Comparison of ENCODE assay signal across 1 cellular context in genomic region chr4:17511041-17511949, GRCh38.
TF ChIP-seq lines count a peak whose summit lies in the region.

No MANE protein-coding gene starts in this region.

TF ChIP-seq in K562, 482 proteins besides CTCF, POLR2A, EP300 and RAD21 (continued from another document and continues in another):
- TF ChIP-seq CEBPZ (IDR thresholded peaks at IDR 0.05; ENCODE audit: borderline replicate concordance, low read depth, low read length) (no peak), MAX (CRISPR knock-in tag; IDR thresholded peaks at IDR 0.05) (peak; percentile 83), PHF21A (IDR thresholded peaks at IDR 0.05; ENCODE audit: borderline replicate concordance, low read depth) (no peak), KDM1A (IDR thresholded peaks at IDR 0.05) (no peak), TBL1XR1 (IDR thresholded peaks at IDR 0.05; ENCODE audit: low read length in 2 of 2) (no peak), MTA3 (IDR thresholded peaks at IDR 0.05; ENCODE audit: borderline replicate concordance) (no peak), FOXA3 (CRISPR knock-in tag; conservative IDR thresholded peaks at IDR 0.05 in 1 of 2, IDR thresholded peaks at IDR 0.05 in 1 of 2) (no peak), CBFA2T2 (conservative IDR thresholded peaks at IDR 0.05) (no peak), RBM14 (IDR thresholded peaks at IDR 0.05; ENCODE audit: borderline replicate concordance, insufficient read depth, low read depth, low read length) (no peak), TRIM28 (IDR thresholded peaks at IDR 0.05) (no peak), TEAD1 (CRISPR knock-in tag; IDR thresholded peaks at IDR 0.05) (no peak), RHOXF2B (CRISPR knock-in tag; conservative IDR thresholded peaks at IDR 0.05) (no peak), POLR3G (IDR thresholded peaks at IDR 0.05; ENCODE audit: extremely low read depth, insufficient read length, insufficient replicate concordance) (no peak), ZNF41 (CRISPR knock-in tag; conservative IDR thresholded peaks at IDR 0.05) (no peak), KDM4B (IDR thresholded peaks at IDR 0.05; ENCODE audit: borderline replicate concordance in 2 of 2, low read depth in 1 of 2) (no peak), ZNF134 (CRISPR knock-in tag; conservative IDR thresholded peaks at IDR 0.05) (no peak), DACH1 (IDR thresholded peaks at IDR 0.05; ENCODE audit: partially characterized antibody) (no peak), NFIC (IDR thresholded peaks at IDR 0.05) (0 out of 2 replicates have a peak, but pooled peaks have one; percentile 8), POLR2B (IDR thresholded peaks at IDR 0.05; ENCODE audit: low read depth, partially characterized antibody) (no peak), FIP1L1 (IDR thresholded peaks at IDR 0.05; ENCODE audit: low read depth, low read length, poor library complexity, severe bottlenecking) (no peak), BRD9 (IDR thresholded peaks at IDR 0.05; ENCODE audit: low read depth, partially characterized antibody) (no peak), MAFF (IDR thresholded peaks at IDR 0.05; ENCODE audit: low read length) (no peak), NR1H2 (CRISPR knock-in tag; IDR thresholded peaks at IDR 0.05) (no peak), ZNF395 (CRISPR knock-in tag; IDR thresholded peaks at IDR 0.05) (no peak), CHD1 (IDR thresholded peaks at IDR 0.05; ENCODE audit: low read length) (no peak), NR2C2 (CRISPR knock-in tag; IDR thresholded peaks at IDR 0.05) (no peak), NR2C2 (tag; IDR thresholded peaks at IDR 0.05) (peak; percentile 32; the same call in 1 of the 2 replicates), ZNF146 (CRISPR knock-in tag; IDR thresholded peaks at IDR 0.05; ENCODE audit: unreplicated experiment) (no peak), ZNF785 (CRISPR knock-in tag; IDR thresholded peaks at IDR 0.05) (no peak), ZBTB17 (CRISPR knock-in tag; IDR thresholded peaks at IDR 0.05) (no peak), ZNF696 (CRISPR knock-in tag; conservative IDR thresholded peaks at IDR 0.05) (no peak), CBX1 (IDR thresholded peaks at IDR 0.05; ENCODE audit: low read depth) (no peak), THRB (CRISPR knock-in tag; conservative IDR thresholded peaks at IDR 0.05) (no peak), GTF2F1 (IDR thresholded peaks at IDR 0.05; ENCODE audit: low read depth, low read length) (no peak), SRSF7 (optimal IDR thresholded peaks at IDR 0.05; ENCODE audit: low read depth, low read length) (no peak)
- TF ChIP-seq, protein P1, sequence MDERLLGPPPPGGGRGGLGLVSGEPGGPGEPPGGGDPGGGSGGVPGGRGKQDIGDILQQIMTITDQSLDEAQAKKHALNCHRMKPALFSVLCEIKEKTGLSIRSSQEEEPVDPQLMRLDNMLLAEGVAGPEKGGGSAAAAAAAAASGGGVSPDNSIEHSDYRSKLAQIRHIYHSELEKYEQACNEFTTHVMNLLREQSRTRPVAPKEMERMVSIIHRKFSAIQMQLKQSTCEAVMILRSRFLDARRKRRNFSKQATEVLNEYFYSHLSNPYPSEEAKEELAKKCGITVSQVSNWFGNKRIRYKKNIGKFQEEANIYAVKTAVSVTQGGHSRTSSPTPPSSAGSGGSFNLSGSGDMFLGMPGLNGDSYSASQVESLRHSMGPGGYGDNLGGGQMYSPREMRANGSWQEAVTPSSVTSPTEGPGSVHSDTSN (CRISPR knock-in tag; IDR thresholded peaks at IDR 0.05; ENCODE audit: low read depth): no peak
- TF ChIP-seq, protein P1 (tag; conservative IDR thresholded peaks at IDR 0.05; ENCODE audit: low read depth): no peak
- TF ChIP-seq, protein P2, sequence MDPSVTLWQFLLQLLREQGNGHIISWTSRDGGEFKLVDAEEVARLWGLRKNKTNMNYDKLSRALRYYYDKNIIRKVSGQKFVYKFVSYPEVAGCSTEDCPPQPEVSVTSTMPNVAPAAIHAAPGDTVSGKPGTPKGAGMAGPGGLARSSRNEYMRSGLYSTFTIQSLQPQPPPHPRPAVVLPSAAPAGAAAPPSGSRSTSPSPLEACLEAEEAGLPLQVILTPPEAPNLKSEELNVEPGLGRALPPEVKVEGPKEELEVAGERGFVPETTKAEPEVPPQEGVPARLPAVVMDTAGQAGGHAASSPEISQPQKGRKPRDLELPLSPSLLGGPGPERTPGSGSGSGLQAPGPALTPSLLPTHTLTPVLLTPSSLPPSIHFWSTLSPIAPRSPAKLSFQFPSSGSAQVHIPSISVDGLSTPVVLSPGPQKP (CRISPR knock-in tag; IDR thresholded peaks at IDR 0.05): no peak
- TF ChIP-seq, protein P3, sequence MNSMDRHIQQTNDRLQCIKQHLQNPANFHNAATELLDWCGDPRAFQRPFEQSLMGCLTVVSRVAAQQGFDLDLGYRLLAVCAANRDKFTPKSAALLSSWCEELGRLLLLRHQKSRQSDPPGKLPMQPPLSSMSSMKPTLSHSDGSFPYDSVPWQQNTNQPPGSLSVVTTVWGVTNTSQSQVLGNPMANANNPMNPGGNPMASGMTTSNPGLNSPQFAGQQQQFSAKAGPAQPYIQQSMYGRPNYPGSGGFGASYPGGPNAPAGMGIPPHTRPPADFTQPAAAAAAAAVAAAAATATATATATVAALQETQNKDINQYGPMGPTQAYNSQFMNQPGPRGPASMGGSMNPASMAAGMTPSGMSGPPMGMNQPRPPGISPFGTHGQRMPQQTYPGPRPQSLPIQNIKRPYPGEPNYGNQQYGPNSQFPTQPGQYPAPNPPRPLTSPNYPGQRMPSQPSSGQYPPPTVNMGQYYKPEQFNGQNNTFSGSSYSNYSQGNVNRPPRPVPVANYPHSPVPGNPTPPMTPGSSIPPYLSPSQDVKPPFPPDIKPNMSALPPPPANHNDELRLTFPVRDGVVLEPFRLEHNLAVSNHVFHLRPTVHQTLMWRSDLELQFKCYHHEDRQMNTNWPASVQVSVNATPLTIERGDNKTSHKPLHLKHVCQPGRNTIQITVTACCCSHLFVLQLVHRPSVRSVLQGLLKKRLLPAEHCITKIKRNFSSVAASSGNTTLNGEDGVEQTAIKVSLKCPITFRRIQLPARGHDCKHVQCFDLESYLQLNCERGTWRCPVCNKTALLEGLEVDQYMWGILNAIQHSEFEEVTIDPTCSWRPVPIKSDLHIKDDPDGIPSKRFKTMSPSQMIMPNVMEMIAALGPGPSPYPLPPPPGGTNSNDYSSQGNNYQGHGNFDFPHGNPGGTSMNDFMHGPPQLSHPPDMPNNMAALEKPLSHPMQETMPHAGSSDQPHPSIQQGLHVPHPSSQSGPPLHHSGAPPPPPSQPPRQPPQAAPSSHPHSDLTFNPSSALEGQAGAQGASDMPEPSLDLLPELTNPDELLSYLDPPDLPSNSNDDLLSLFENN (IDR thresholded peaks at IDR 0.05; ENCODE audit: low read depth in 2 of 2, low read length in 2 of 2): no peak
- TF ChIP-seq, protein P4, sequence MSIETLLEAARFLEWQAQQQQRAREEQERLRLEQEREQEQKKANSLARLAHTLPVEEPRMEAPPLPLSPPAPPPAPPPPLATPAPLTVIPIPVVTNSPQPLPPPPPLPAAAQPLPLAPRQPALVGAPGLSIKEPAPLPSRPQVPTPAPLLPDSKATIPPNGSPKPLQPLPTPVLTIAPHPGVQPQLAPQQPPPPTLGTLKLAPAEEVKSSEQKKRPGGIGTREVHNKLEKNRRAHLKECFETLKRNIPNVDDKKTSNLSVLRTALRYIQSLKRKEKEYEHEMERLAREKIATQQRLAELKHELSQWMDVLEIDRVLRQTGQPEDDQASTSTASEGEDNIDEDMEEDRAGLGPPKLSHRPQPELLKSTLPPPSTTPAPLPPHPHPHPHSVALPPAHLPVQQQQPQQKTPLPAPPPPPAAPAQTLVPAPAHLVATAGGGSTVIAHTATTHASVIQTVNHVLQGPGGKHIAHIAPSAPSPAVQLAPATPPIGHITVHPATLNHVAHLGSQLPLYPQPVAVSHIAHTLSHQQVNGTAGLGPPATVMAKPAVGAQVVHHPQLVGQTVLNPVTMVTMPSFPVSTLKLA (conservative IDR thresholded peaks at IDR 0.05): peak; percentile 71 to 82
- TF ChIP-seq, protein P5, sequence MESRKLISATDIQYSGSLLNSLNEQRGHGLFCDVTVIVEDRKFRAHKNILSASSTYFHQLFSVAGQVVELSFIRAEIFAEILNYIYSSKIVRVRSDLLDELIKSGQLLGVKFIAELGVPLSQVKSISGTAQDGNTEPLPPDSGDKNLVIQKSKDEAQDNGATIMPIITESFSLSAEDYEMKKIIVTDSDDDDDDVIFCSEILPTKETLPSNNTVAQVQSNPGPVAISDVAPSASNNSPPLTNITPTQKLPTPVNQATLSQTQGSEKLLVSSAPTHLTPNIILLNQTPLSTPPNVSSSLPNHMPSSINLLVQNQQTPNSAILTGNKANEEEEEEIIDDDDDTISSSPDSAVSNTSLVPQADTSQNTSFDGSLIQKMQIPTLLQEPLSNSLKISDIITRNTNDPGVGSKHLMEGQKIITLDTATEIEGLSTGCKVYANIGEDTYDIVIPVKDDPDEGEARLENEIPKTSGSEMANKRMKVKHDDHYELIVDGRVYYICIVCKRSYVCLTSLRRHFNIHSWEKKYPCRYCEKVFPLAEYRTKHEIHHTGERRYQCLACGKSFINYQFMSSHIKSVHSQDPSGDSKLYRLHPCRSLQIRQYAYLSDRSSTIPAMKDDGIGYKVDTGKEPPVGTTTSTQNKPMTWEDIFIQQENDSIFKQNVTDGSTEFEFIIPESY (CRISPR knock-in tag; IDR thresholded peaks at IDR 0.05): no peak
- TF ChIP-seq, protein P6, sequence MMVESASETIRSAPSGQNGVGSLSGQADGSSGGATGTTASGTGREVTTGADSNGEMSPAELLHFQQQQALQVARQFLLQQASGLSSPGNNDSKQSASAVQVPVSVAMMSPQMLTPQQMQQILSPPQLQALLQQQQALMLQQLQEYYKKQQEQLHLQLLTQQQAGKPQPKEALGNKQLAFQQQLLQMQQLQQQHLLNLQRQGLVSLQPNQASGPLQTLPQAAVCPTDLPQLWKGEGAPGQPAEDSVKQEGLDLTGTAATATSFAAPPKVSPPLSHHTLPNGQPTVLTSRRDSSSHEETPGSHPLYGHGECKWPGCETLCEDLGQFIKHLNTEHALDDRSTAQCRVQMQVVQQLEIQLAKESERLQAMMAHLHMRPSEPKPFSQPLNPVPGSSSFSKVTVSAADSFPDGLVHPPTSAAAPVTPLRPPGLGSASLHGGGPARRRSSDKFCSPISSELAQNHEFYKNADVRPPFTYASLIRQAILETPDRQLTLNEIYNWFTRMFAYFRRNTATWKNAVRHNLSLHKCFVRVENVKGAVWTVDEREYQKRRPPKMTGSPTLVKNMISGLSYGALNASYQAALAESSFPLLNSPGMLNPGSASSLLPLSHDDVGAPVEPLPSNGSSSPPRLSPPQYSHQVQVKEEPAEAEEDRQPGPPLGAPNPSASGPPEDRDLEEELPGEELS (CRISPR knock-in tag; IDR thresholded peaks at IDR 0.05; ENCODE audit: borderline replicate concordance): no peak
